Comparison of ENCODE assay signal across 10 cellular contexts in the genomic region with DNA sequence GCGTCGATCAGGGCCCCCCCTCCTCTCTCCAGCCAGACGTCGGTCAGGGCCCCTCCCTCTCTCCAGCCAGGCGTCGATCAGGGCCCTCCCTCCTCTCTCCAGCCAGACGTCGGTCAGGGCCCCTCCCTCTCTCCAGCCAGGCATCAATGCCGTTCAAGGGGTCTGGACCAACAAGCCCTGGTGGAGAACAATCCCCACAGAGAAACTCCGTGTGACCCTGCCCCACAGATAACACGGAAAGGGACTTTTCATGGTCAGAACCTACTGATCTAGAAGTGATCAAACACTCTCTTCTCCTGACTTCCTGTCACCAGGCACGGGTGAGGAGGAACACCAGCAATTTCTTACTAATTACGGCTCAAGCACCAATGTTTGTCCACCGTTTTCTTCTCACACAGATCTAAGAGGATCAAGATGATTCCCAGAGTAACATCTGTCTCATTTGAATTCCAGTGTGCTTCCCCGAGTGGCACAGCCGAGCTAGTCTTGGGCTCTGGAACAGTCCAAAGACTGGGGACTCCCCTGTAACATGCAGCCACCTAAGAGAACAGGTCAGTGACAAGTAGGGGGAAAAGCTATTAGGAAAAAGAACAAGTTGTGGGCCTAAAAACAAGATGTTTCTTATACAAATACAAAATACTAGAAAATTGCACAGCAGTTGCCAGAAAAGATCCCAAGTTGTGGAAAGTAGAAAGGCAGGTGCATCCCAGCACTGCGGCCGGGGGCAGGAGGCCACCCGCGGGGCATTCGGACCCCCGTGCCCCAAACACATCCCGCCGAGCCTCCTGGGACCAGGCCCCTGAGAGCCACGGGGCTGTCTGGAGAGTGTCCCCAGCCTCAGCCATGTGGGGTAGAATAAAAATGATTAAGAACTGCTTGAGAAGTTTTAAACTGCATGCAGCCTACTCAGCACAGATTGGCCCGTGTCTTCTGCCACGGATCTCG. TPM values are rescaled to one million over a fixed set of nuclear protein-coding genes. Genes with fewer than 3 reads are reported as not detected.
DNase-seq lines count a peak whose midpoint lies in the region; ATAC-seq and TF ChIP-seq lines count a peak whose summit lies in the region.
"Had no signal": no experiment of that assay in that cellular context is flagged by ENCODE, and none has a peak within 500 bp of the region (broad histone marks: within the 10 kb centered on the region; RNA-seq: fewer than 3 reads in every experiment).

No MANE protein-coding gene starts in this region.

- H3K4me3 ChIP-seq in AG10803 (ENCODE audit: low read length) (no peak overlapping the region), HUES48 (ENCODE audit: low read depth, low read length) (no peak overlapping the region)
- H3K4me3 ChIP-seq: breast epithelium had no signal

- peak; percentile 46 for DNase-seq in AG10803 (ENCODE audit: low read depth)
- no peak for DNase-seq in neural crest cell (ENCODE audit: low read depth, low spot score)
- DNase-seq in HuH-7 (ENCODE audit: low spot score): no peak
- no peak for DNase-seq in NCI-H446 treated with DMSO at 0.1 percent for 48 hours (lab: John Stamatoyannopoulos, UW)
- DNase-seq: NCI-H1092 had no signal

- ATAC-seq in GM21381 (IDR thresholded peaks at IDR 0.05; ENCODE audit: unreplicated experiment) (no peak), GM21723 (IDR thresholded peaks at IDR 0.05; ENCODE audit: unreplicated experiment) (no peak)

- intact Hi-C loops in dendritic cell treated with granulocyte-macrophage colony-stimulating factor and Interleukin-4, amounts not matched to agents 40 ng/mL and 50 ng/mL, for 4 days (cut with micrococcal nuclease): no loop called here

- H3K9ac ChIP-seq in HUES48 (ENCODE audit: low read depth, low read length): no peak overlapping the region

- no peaks in the 10 kb centered on the region for H3K9me3 Mint-ChIP-seq in dendritic cell treated with granulocyte-macrophage colony-stimulating factor and Interleukin-4, amounts not matched to agents 40 ng/mL and 50 ng/mL, for 4 days
- no peaks in the 10 kb centered on the region for H3K9me3 Mint-ChIP-seq in neural crest cell

- H3K27ac ChIP-seq in HUES48 (ENCODE audit: low read depth, low read length): peak overlapping the region; percentile 8

- H3K27me3 ChIP-seq in HUES48 (ENCODE audit: control insufficient read depth, insufficient read depth, low read length): no peaks in the 10 kb centered on the region
- H3K27me3 ChIP-seq: breast epithelium had no signal

- no peaks in the 10 kb centered on the region for H3K27me3 Mint-ChIP-seq in dendritic cell treated with granulocyte-macrophage colony-stimulating factor and Interleukin-4, amounts not matched to agents 40 ng/mL and 50 ng/mL, for 4 days
- H3K27me3 Mint-ChIP-seq in neural crest cell (ENCODE audit: low read depth): no peaks in the 10 kb centered on the region

- TF ChIP-seq CTCF in AG10803 (conservative IDR thresholded peaks at IDR 0.05; ENCODE audit: low read length): no peak
- no peak for TF ChIP-seq CTCF in neural crest cell (conservative IDR thresholded peaks at IDR 0.05)

- H3K9me3 ChIP-seq in HUES48 (ENCODE audit: control insufficient read depth, insufficient read depth, low read length): no peaks in the 10 kb centered on the region
- H3K9me3 ChIP-seq: breast epithelium had no signal

- H3K36me3 ChIP-seq in HUES48 (ENCODE audit: control insufficient read depth, insufficient read depth, low read length): no peaks in the 10 kb centered on the region
- H3K36me3 ChIP-seq: breast epithelium had no signal

- H3K27ac Mint-ChIP-seq in dendritic cell treated with granulocyte-macrophage colony-stimulating factor and Interleukin-4, amounts not matched to agents 40 ng/mL and 50 ng/mL, for 4 days: peak overlapping the region; percentile 85
- H3K27ac Mint-ChIP-seq in neural crest cell (ENCODE audit: unreplicated experiment): peak overlapping the region; percentile 78

- peaks cover 20% of the 10 kb centered on the region for H3K4me1 ChIP-seq in HUES48 (ENCODE audit: control insufficient read depth, insufficient read depth, low read length)
- H3K4me1 ChIP-seq: breast epithelium had no signal

- H3K4me3 Mint-ChIP-seq in dendritic cell treated with granulocyte-macrophage colony-stimulating factor and Interleukin-4, amounts not matched to agents 40 ng/mL and 50 ng/mL, for 4 days: peak overlapping the region; percentile 35
- H3K4me3 Mint-ChIP-seq in neural crest cell: peak overlapping the region; percentile 48

- H3K4me1 Mint-ChIP-seq in dendritic cell treated with granulocyte-macrophage colony-stimulating factor and Interleukin-4, amounts not matched to agents 40 ng/mL and 50 ng/mL, for 4 days (ENCODE audit: low read depth): peaks cover 76% of the 10 kb centered on the region
- H3K4me1 Mint-ChIP-seq in neural crest cell: peaks cover 56% of the 10 kb centered on the region

- H3K36me3 Mint-ChIP-seq in dendritic cell treated with granulocyte-macrophage colony-stimulating factor and Interleukin-4, amounts not matched to agents 40 ng/mL and 50 ng/mL, for 4 days (ENCODE audit: low read depth): peaks cover 24% of the 10 kb centered on the region
- no peaks in the 10 kb centered on the region for H3K36me3 Mint-ChIP-seq in neural crest cell (ENCODE audit: low read depth)

RNA-seq across cellular contexts. Expression of gene RASA3, which starts 11.7 kb away (rescaled TPM):
- 29.5 and 31.5 TPM in 2 replicates for total RNA-seq in neural crest cell

RNA-seq across cellular contexts. Expression of gene CFAP97D2, which starts 58.3 kb away (rescaled TPM):
- not detected in 2 replicates for total RNA-seq in neural crest cell
- total RNA-seq: breast epithelium had no signal
